In genomic region chr1:1779691-1780597, GRCh38 we compare ENCODE assay signal across 8 cellular contexts. TPM values are rescaled to one million over a fixed set of nuclear protein-coding genes. Genes with fewer than 3 reads are reported as not detected.
DNase-seq lines count a peak whose midpoint lies in the region; ATAC-seq and TF ChIP-seq lines count a peak whose summit lies in the region.

No MANE protein-coding gene starts in this region.

- peaks cover 31% of the 10 kb centered on the region for H3K79me2 ChIP-seq in neural progenitor cell (ENCODE audit: low read depth)

- H3K36me3 ChIP-seq in neural progenitor cell (no peaks in the 10 kb centered on the region), aorta (ENCODE audit: control insufficient read depth in 1 of 2, insufficient read depth in 2 of 2, low read length in 1 of 2) (no peaks in the 10 kb centered on the region)

- H3K4me3 ChIP-seq in neural progenitor cell (no peak overlapping the region), aorta (ENCODE audit: low read length in 2 of 2) (no peak overlapping the region)

- intact Hi-C loops in aorta (cut with DNase I): loop anchor here in 1 of 2 donors (5.0 kb wide), 1 partner anchor 112 kb away; the partner anchor contains the start of gene GNB1

- no peak overlapping the region for H2AFZ ChIP-seq in neural progenitor cell (replicated peaks)

- peak; percentile 70 for DNase-seq in DMS153 (lab: John Stamatoyannopoulos, UW)
- DNase-seq in LHCN-M2 (ENCODE audit: low read depth): peak; percentile 87
- peak; percentile 56 to 68 for DNase-seq in activated CD4-positive, alpha-beta T cell treated with anti-CD3 and anti-CD28 coated beads, Interleukin-2, amount 50 U/mL, for 48 hours
- DNase-seq in erythroblast (lab: John Stamatoyannopoulos, UW): peak; percentile 62 to 80
- peak; percentile 25 for DNase-seq in neural progenitor cell (ENCODE audit: low spot score)
- DNase-seq in aorta: peak; percentile 77 to 80
- DNase-seq in cerebellar cortex (ENCODE audit: low spot score): no peak

- no peaks in the 10 kb centered on the region for H3K9me3 Mint-ChIP-seq in neural progenitor cell

- H3K27me3 ChIP-seq in neural progenitor cell: peaks cover 18% of the 10 kb centered on the region
- H3K27me3 ChIP-seq in aorta (ENCODE audit: control insufficient read depth in 1 of 2, insufficient read depth in 2 of 2, low read length in 1 of 2): no peaks in the 10 kb centered on the region

- H4K20me1 ChIP-seq in neural progenitor cell (ENCODE audit: low read depth): peaks cover 59% of the 10 kb centered on the region

- H3K27ac ChIP-seq in neural progenitor cell: no peak overlapping the region
- no peak overlapping the region for H3K27ac ChIP-seq in aorta (ENCODE audit: low read depth in 1 of 2, low read length in 2 of 2)

- ATAC-seq in GM21367 (IDR thresholded peaks at IDR 0.05; ENCODE audit: unreplicated experiment) (peak; percentile 26), aorta (ENCODE audit: low FRiP score) (peak; percentile 2)

- 77 to 81% methylated on average over 19 of the region's 19 CpGs for whole genome bisulfite sequencing in aorta, 2 donors

- peak overlapping the region; percentile 88 for H3K4me3 Mint-ChIP-seq in neural progenitor cell

- peaks cover 9% of the 10 kb centered on the region for H3K27me3 Mint-ChIP-seq in neural progenitor cell (ENCODE audit: insufficient read depth, low read depth)

- H3K9me3 ChIP-seq in neural progenitor cell (ENCODE audit: low read depth): no peaks in the 10 kb centered on the region
- H3K9me3 ChIP-seq in aorta (ENCODE audit: control insufficient read depth, low read length): no peaks in the 10 kb centered on the region

- H3F3A ChIP-seq in neural progenitor cell (ENCODE audit: low read depth): peaks cover 74% of the 10 kb centered on the region

- H3K4me1 Mint-ChIP-seq in neural progenitor cell: peaks cover 40% of the 10 kb centered on the region

- peak overlapping the region; percentile 30 for H3K27ac Mint-ChIP-seq in neural progenitor cell

- H3K4me2 ChIP-seq in neural progenitor cell: no peak overlapping the region

- H3K4me1 ChIP-seq in neural progenitor cell (peaks cover 35% of the 10 kb centered on the region), aorta (ENCODE audit: control insufficient read depth in 1 of 2, insufficient read depth in 2 of 2, low read length in 2 of 2) (peaks cover 0 to 3% of the 10 kb centered on the region in 2 donors)

- H3K36me3 Mint-ChIP-seq in neural progenitor cell: peaks cover 4% of the 10 kb centered on the region

- H3K9ac ChIP-seq in neural progenitor cell: no peak overlapping the region

- TF ChIP-seq POLR2A in erythroblast (IDR thresholded peaks at IDR 0.05; ENCODE audit: low read length): no peak

- no peak for TF ChIP-seq CTCF in neural progenitor cell (IDR thresholded peaks at IDR 0.05)

RNA-seq across cellular contexts. Expression of gene NADK, which starts 1.7 kb away (rescaled TPM):
- total RNA-seq in LHCN-M2 (2014; rRNA removed) (56.4 and 61.7 TPM in 2 replicates), neural progenitor cell (ENCODE audit: low replicate concordance) (37.8 and 56.9 TPM in 2 replicates), aorta (10 to 100 TPM; 76.0 to 79.2 TPM)
- 37.7 TPM for polyA plus RNA-seq in LHCN-M2 (2012)
- 10 to 100 TPM; 66.0 to 87.7 TPM for polyA plus RNA-seq in aorta

RNA-seq across cellular contexts. Expression of gene CDK11A, which starts 55.8 kb away (rescaled TPM):
- total RNA-seq in LHCN-M2 (2014; rRNA removed) (9.1 and 12.8 TPM in 2 replicates), neural progenitor cell (ENCODE audit: low replicate concordance) (6.6 and 16.6 TPM in 2 replicates), aorta (10 to 100 TPM; 52.7 to 53.1 TPM)
- 14.3 TPM for polyA plus RNA-seq in LHCN-M2 (2012)
- 10 to 100 TPM; 26.3 to 56.3 TPM for polyA plus RNA-seq in aorta
